ENCODE assay signal across 1 cellular context in the genomic region with DNA sequence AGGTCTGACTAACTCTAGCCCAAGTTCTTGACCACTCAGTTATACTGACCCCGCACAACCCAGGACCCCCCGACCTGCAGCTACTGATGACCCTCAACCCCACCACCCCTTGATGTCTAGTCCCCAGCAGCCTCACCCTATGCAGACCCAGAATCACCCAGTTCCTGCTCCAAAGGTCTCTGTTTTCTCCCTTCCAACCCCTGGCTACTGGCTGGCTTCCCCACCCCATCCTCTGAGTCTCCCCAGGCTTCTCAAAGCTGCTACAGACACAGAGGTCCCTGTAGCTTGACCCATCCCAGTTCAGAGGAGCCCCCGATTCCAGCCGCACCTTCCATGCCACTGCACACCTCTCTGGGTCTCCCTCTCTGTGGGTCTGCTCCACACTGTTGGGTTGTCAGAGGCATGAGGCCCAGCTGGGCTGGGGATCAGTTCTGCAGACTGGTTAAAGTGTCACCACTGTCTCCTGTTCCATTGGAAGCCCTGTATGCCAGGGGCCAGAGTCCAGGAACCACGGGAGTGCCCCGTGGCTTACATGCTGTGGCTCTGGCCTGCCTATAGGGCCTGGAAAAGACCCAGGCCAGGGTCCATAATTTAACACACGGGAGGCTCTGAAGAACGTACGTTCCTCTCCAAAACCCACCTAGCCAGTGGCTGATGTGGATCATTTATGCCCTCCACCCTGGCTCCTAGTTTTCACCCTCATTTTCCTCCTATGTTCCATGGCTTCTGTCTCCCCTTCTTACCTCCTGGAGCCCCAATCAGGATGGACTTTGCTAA.
TF ChIP-seq lines count a peak whose summit lies in the region.

No MANE protein-coding gene starts in this region.

TF ChIP-seq in HepG2, 621 proteins besides CTCF, POLR2A, EP300 and RAD21 (continued from another document and continues in another):
- TF ChIP-seq, protein P1, sequence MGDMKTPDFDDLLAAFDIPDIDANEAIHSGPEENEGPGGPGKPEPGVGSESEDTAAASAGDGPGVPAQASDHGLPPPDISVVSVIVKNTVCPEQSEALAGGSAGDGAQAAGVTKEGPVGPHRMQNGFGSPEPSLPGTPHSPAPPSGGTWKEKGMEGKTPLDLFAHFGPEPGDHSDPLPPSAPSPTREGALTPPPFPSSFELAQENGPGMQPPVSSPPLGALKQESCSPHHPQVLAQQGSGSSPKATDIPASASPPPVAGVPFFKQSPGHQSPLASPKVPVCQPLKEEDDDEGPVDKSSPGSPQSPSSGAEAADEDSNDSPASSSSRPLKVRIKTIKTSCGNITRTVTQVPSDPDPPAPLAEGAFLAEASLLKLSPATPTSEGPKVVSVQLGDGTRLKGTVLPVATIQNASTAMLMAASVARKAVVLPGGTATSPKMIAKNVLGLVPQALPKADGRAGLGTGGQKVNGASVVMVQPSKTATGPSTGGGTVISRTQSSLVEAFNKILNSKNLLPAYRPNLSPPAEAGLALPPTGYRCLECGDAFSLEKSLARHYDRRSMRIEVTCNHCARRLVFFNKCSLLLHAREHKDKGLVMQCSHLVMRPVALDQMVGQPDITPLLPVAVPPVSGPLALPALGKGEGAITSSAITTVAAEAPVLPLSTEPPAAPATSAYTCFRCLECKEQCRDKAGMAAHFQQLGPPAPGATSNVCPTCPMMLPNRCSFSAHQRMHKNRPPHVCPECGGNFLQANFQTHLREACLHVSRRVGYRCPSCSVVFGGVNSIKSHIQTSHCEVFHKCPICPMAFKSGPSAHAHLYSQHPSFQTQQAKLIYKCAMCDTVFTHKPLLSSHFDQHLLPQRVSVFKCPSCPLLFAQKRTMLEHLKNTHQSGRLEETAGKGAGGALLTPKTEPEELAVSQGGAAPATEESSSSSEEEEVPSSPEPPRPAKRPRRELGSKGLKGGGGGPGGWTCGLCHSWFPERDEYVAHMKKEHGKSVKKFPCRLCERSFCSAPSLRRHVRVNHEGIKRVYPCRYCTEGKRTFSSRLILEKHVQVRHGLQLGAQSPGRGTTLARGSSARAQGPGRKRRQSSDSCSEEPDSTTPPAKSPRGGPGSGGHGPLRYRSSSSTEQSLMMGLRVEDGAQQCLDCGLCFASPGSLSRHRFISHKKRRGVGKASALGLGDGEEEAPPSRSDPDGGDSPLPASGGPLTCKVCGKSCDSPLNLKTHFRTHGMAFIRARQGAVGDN (CRISPR knock-in tag; IDR thresholded peaks at IDR 0.05) = peak; percentile 99
- peak; percentile 22; the same call in 1 of the 2 replicates for TF ChIP-seq GMEB2 (CRISPR knock-in tag; IDR thresholded peaks at IDR 0.05; ENCODE audit: low read depth)
- TF ChIP-seq RBM22 (optimal IDR thresholded peaks at IDR 0.05; ENCODE audit: low read length) = no peak
- TF ChIP-seq ZNF264 (CRISPR knock-in tag; IDR thresholded peaks at IDR 0.05) = peak; percentile 95
- TF ChIP-seq ZNF577 (CRISPR knock-in tag; IDR thresholded peaks at IDR 0.05; ENCODE audit: borderline replicate concordance, low read depth) = no peak
- no peak for TF ChIP-seq STAT5B (CRISPR knock-in tag; IDR thresholded peaks at IDR 0.05)
- TF ChIP-seq DMTF1 (CRISPR knock-in tag; IDR thresholded peaks at IDR 0.05) = no peak
- TF ChIP-seq HDAC6 (IDR thresholded peaks at IDR 0.05; ENCODE audit: low read depth, low read length) = no peak
- peak; percentile 85 for TF ChIP-seq SOX5 (CRISPR knock-in tag; IDR thresholded peaks at IDR 0.05; ENCODE audit: borderline replicate concordance)
- TF ChIP-seq GATA4 (IDR thresholded peaks at IDR 0.05; ENCODE audit: borderline replicate concordance, low read depth) = peak; percentile 58; the same call in 1 of the 2 replicates
- TF ChIP-seq ZBTB33 (CRISPR knock-in tag; IDR thresholded peaks at IDR 0.05) = 0 out of 2 replicates have a peak, but pooled peaks have one; percentile 7
- TF ChIP-seq ZBTB14 (CRISPR knock-in tag; IDR thresholded peaks at IDR 0.05) = no peak
- no peak for TF ChIP-seq ZNF720 (CRISPR knock-in tag; IDR thresholded peaks at IDR 0.05)
- peak; percentile 31; the same call in 1 of the 2 replicates for TF ChIP-seq THYN1 (CRISPR knock-in tag; IDR thresholded peaks at IDR 0.05; ENCODE audit: borderline replicate concordance, low read depth)
- peak; percentile 68; the same call in 1 of the 2 replicates for TF ChIP-seq ETV5 (CRISPR knock-in tag; IDR thresholded peaks at IDR 0.05; ENCODE audit: borderline replicate concordance)
- TF ChIP-seq HCFC1 (IDR thresholded peaks at IDR 0.05; ENCODE audit: low read depth, low read length) = no peak
- TF ChIP-seq, protein P2, sequence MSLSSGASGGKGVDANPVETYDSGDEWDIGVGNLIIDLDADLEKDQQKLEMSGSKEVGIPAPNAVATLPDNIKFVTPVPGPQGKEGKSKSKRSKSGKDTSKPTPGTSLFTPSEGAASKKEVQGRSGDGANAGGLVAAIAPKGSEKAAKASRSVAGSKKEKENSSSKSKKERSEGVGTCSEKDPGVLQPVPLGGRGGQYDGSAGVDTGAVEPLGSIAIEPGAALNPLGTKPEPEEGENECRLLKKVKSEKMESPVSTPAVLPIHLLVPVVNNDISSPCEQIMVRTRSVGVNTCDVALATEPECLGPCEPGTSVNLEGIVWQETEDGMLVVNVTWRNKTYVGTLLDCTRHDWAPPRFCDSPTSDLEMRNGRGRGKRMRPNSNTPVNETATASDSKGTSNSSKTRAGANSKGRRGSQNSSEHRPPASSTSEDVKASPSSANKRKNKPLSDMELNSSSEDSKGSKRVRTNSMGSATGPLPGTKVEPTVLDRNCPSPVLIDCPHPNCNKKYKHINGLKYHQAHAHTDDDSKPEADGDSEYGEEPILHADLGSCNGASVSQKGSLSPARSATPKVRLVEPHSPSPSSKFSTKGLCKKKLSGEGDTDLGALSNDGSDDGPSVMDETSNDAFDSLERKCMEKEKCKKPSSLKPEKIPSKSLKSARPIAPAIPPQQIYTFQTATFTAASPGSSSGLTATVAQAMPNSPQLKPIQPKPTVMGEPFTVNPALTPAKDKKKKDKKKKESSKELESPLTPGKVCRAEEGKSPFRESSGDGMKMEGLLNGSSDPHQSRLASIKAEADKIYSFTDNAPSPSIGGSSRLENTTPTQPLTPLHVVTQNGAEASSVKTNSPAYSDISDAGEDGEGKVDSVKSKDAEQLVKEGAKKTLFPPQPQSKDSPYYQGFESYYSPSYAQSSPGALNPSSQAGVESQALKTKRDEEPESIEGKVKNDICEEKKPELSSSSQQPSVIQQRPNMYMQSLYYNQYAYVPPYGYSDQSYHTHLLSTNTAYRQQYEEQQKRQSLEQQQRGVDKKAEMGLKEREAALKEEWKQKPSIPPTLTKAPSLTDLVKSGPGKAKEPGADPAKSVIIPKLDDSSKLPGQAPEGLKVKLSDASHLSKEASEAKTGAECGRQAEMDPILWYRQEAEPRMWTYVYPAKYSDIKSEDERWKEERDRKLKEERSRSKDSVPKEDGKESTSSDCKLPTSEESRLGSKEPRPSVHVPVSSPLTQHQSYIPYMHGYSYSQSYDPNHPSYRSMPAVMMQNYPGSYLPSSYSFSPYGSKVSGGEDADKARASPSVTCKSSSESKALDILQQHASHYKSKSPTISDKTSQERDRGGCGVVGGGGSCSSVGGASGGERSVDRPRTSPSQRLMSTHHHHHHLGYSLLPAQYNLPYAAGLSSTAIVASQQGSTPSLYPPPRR (CRISPR knock-in tag; IDR thresholded peaks at IDR 0.05; ENCODE audit: borderline replicate concordance) = peak; percentile 86; the same call in 1 of the 2 replicates
- peak; percentile 88; the same call in 1 of the 2 replicates for TF ChIP-seq ZNF451 (CRISPR knock-in tag; IDR thresholded peaks at IDR 0.05)
- peak; percentile 55; the same call in 1 of the 2 replicates for TF ChIP-seq ZKSCAN8 (CRISPR knock-in tag; IDR thresholded peaks at IDR 0.05; ENCODE audit: borderline replicate concordance)
- TF ChIP-seq ZNF333 (CRISPR knock-in tag; IDR thresholded peaks at IDR 0.05; ENCODE audit: borderline replicate concordance) = no peak
- TF ChIP-seq BRD4 (CRISPR knock-in tag; IDR thresholded peaks at IDR 0.05) = peak; percentile 76; the same call in 1 of the 2 replicates
- TF ChIP-seq HINFP (CRISPR knock-in tag; IDR thresholded peaks at IDR 0.05; ENCODE audit: low read depth) = peak; percentile 89; the same call in 1 of the 2 replicates
- TF ChIP-seq CBX2 (IDR thresholded peaks at IDR 0.05; ENCODE audit: low read depth, low read length) = no peak
- no peak for TF ChIP-seq CBX2 (CRISPR knock-in tag; IDR thresholded peaks at IDR 0.05; ENCODE audit: low read depth)
- 0 out of 2 replicates have a peak, but pooled peaks have one; percentile 73 for TF ChIP-seq ZNF510 (CRISPR knock-in tag; IDR thresholded peaks at IDR 0.05; ENCODE audit: low read depth)
- peak; percentile 84 for TF ChIP-seq HIVEP1 (CRISPR knock-in tag; IDR thresholded peaks at IDR 0.05)
- TF ChIP-seq ETS1 (CRISPR knock-in tag; IDR thresholded peaks at IDR 0.05) = no peak
- TF ChIP-seq GTF3A (CRISPR knock-in tag; conservative IDR thresholded peaks at IDR 0.05) = no peak
- peak; percentile 96 for TF ChIP-seq MTA1 (CRISPR knock-in tag; IDR thresholded peaks at IDR 0.05; ENCODE audit: borderline replicate concordance)
- no peak for TF ChIP-seq MAFG (CRISPR knock-in tag; IDR thresholded peaks at IDR 0.05)
- peak; percentile 88; the same call in 1 of the 2 replicates for TF ChIP-seq ZMAT3 (CRISPR knock-in tag; conservative IDR thresholded peaks at IDR 0.05)
- TF ChIP-seq GATAD2A (CRISPR knock-in tag; IDR thresholded peaks at IDR 0.05) = peak; percentile 93
- TF ChIP-seq RELA (CRISPR knock-in tag; IDR thresholded peaks at IDR 0.05) = peak; percentile 61; the same call in 1 of the 2 replicates
- TF ChIP-seq ZSCAN9 (CRISPR knock-in tag; IDR thresholded peaks at IDR 0.05; ENCODE audit: borderline replicate concordance) = peak; percentile 73; the same call in 1 of the 2 replicates
- peak; percentile 79 for TF ChIP-seq ZNF441 (CRISPR knock-in tag; IDR thresholded peaks at IDR 0.05; ENCODE audit: borderline replicate concordance)
- TF ChIP-seq SP1 (IDR thresholded peaks at IDR 0.05) = no peak
- TF ChIP-seq SP1 (CRISPR knock-in tag; IDR thresholded peaks at IDR 0.05) = no peak
- peak; percentile 76; the same call in 1 of the 2 replicates for TF ChIP-seq TP53 (CRISPR knock-in tag; conservative IDR thresholded peaks at IDR 0.05)
